ENCODE assay signal across 36 cellular contexts in genomic region chrX:151692825-151693224, GRCh38. TPM values are rescaled to one million over a fixed set of nuclear protein-coding genes. Genes with fewer than 3 reads are reported as not detected.
"Had no signal": no experiment of that assay in that cellular context is flagged by ENCODE, and none has a peak within 500 bp of the region (broad histone marks: within the 10 kb centered on the region; RNA-seq: fewer than 3 reads in every experiment).

No MANE protein-coding gene starts in this region.

- H3K36me3 ChIP-seq: ascending aorta, cardiac muscle cell, MG63, SJCRH30 had no signal

- H3K4me3 Mint-ChIP-seq: activated CD4-positive, alpha-beta T cell treated with anti-CD3 and anti-CD28 coated beads for 36 hours; activated CD4-positive, alpha-beta T cell treated with anti-CD3 and anti-CD28 coated beads, Interleukin-2, amount 10 ng/mL, durations not matched to agents 7 days and 5 days; activated CD8-positive, alpha-beta T cell treated with anti-CD3 and anti-CD28 coated beads, Interleukin-2, amount 10 ng/mL, durations not matched to agents 7 days and 5 days; activated naive CD4-positive, alpha-beta T cell treated with anti-CD3 and anti-CD28 coated beads, Interleukin-2, amount 50 U/mL, for 24 hours; activated naive CD8-positive, alpha-beta T cell treated with anti-CD3 and anti-CD28 coated beads, Interleukin-2, amount 10 ng/mL, durations not matched to agents 7 days and 5 days; activated T-cell treated with anti-CD3 and anti-CD28 coated beads, Interleukin-2, amount 50 U/mL, for 24 hours; T-helper 1 cell treated with Interleukin-12 subunit alpha and Interleukin-12 subunit beta and Interleukin-4 antibody, amounts not matched to agents 30 μg/mL and 1 μg/mL, for 36 hours; T-helper 2 cell treated with Interferon-gamma antibody and Interleukin-4, amounts not matched to agents 5 μg/mL and 100 μg/mL, for 36 hours; WTC11 had no signal

- H3K4me1 Mint-ChIP-seq: activated CD4-positive, alpha-beta T cell treated with anti-CD3 and anti-CD28 coated beads for 36 hours; activated CD4-positive, alpha-beta T cell treated with anti-CD3 and anti-CD28 coated beads, Interleukin-2, amount 10 ng/mL, durations not matched to agents 7 days and 5 days; activated naive CD4-positive, alpha-beta T cell treated with anti-CD3 and anti-CD28 coated beads, Interleukin-2, amount 50 U/mL, for 24 hours; activated naive CD8-positive, alpha-beta T cell treated with anti-CD3 and anti-CD28 coated beads, Interleukin-2, amount 10 ng/mL, durations not matched to agents 7 days and 5 days had no signal

- H3K27ac Mint-ChIP-seq: activated CD4-positive, alpha-beta T cell treated with anti-CD3 and anti-CD28 coated beads for 36 hours; activated CD4-positive, alpha-beta T cell treated with anti-CD3 and anti-CD28 coated beads, Interleukin-2, amount 10 ng/mL, durations not matched to agents 7 days and 5 days; activated CD8-positive, alpha-beta T cell treated with anti-CD3 and anti-CD28 coated beads, Interleukin-2, amount 10 ng/mL, durations not matched to agents 7 days and 5 days; activated naive CD4-positive, alpha-beta T cell treated with anti-CD3 and anti-CD28 coated beads, Interleukin-2, amount 50 U/mL, for 24 hours; activated naive CD8-positive, alpha-beta T cell treated with anti-CD3 and anti-CD28 coated beads, Interleukin-2, amount 10 ng/mL, durations not matched to agents 7 days and 5 days; activated T-cell treated with anti-CD3 and anti-CD28 coated beads, Interleukin-2, amount 50 U/mL, for 24 hours; activated T-helper 2 cell treated with anti-CD3 and anti-CD28 coated beads, Interferon-gamma antibody, Interleukin-2, Interleukin-4, amounts not matched to agents 10 μg/mL and 5 μg/mL and 100 μg/mL, durations not matched to agents 14 hours and 24 hours and 36 hours; T-helper 1 cell treated with Interleukin-12 subunit alpha and Interleukin-12 subunit beta and Interleukin-4 antibody, amounts not matched to agents 30 μg/mL and 1 μg/mL, for 36 hours; T-helper 2 cell treated with Interferon-gamma antibody and Interleukin-4, amounts not matched to agents 5 μg/mL and 100 μg/mL, for 36 hours; WTC11 had no signal

- H3K9me3 ChIP-seq: ascending aorta, MG63, SJCRH30, SK-N-SH had no signal

- ATAC-seq: activated CD4-positive, alpha-beta T cell treated with anti-CD3 and anti-CD28 coated beads for 36 hours; activated CD4-positive, CD25-positive, alpha-beta regulatory T cell treated with anti-CD3 and anti-CD28 coated beads, Interleukin-2, amount 50 U/mL, for 24 hours; activated CD8-positive, alpha-beta T cell treated with anti-CD3 and anti-CD28 coated beads, Interleukin-2, amount 10 ng/mL, durations not matched to agents 7 days and 5 days; Panc1; WTC11 had no signal

- H3K36me3 Mint-ChIP-seq: activated naive CD4-positive, alpha-beta T cell treated with anti-CD3 and anti-CD28 coated beads, Interleukin-2, amount 50 U/mL, for 24 hours; activated naive CD8-positive, alpha-beta T cell treated with anti-CD3 and anti-CD28 coated beads, Interleukin-2, amount 10 ng/mL, durations not matched to agents 7 days and 5 days; WTC11 had no signal

- DNase-seq: activated CD4-positive, alpha-beta T cell treated with anti-CD3 and anti-CD28 coated beads for 36 hours; activated CD4-positive, alpha-beta T cell treated with anti-CD3 and anti-CD28 coated beads, Interleukin-2, amount 10 ng/mL, durations not matched to agents 7 days and 5 days; activated CD4-positive, alpha-beta T cell treated with anti-CD3 and anti-CD28 coated beads, Interleukin-2, amount 50 U/mL, for 48 hours; activated CD8-positive, alpha-beta T cell treated with anti-CD3 and anti-CD28 coated beads, Interleukin-2, amount 10 ng/mL, durations not matched to agents 7 days and 5 days; activated gamma-delta T cell; activated naive CD4-positive, alpha-beta T cell treated with Interleukin-2 at 50 U/mL for 16 hours; activated naive CD8-positive, alpha-beta T cell treated with anti-CD3 and anti-CD28 coated beads, Interleukin-2, amount 10 ng/mL, durations not matched to agents 7 days and 5 days; activated T-cell treated with anti-CD3 and anti-CD28 coated beads, Interleukin-2, amount 50 U/mL, for 24 hours; amygdala; Kasumi-1; KG1; MG63; NCI-H1048; NCI-H1105 treated with DMSO at 0.1 percent for 48 hours; NCI-H1436; NCI-H1694; NCI-H1930; NCI-H2081 treated with DMSO at 0.1 percent for 48 hours; NCI-H2171 treated with DMSO at 0.1 percent for 48 hours; NCI-H2227 treated with DMSO at 0.1 percent for 48 hours; NCI-H446; NCI-H510A treated with DMSO at 0.1 percent for 48 hours; NCI-H526 treated with DMSO at 0.1 percent for 48 hours; SHP77; SJCRH30; SK-N-SH had no signal

- H3K27ac ChIP-seq: ascending aorta, cardiac muscle cell, SJCRH30 had no signal

- H3K4me3 ChIP-seq: ascending aorta, cardiac muscle cell, MG63, SJCRH30 had no signal

- H3K27me3 ChIP-seq: ascending aorta, cardiac muscle cell, MG63, SJCRH30 had no signal

- H3K9me3 Mint-ChIP-seq: activated CD4-positive, alpha-beta T cell treated with anti-CD3 and anti-CD28 coated beads, Interleukin-2, amount 10 ng/mL, durations not matched to agents 7 days and 5 days; activated naive CD4-positive, alpha-beta T cell treated with anti-CD3 and anti-CD28 coated beads, Interleukin-2, amount 50 U/mL, for 24 hours; activated naive CD8-positive, alpha-beta T cell treated with anti-CD3 and anti-CD28 coated beads, Interleukin-2, amount 10 ng/mL, durations not matched to agents 7 days and 5 days; activated T-cell treated with anti-CD3 and anti-CD28 coated beads, Interleukin-2, amount 50 U/mL, for 24 hours; activated T-helper 2 cell treated with anti-CD3 and anti-CD28 coated beads, Interferon-gamma antibody, Interleukin-2, Interleukin-4, amounts not matched to agents 10 μg/mL and 5 μg/mL and 100 μg/mL, durations not matched to agents 14 hours and 24 hours and 36 hours; T-helper 1 cell treated with Interleukin-12 subunit alpha and Interleukin-12 subunit beta and Interleukin-4 antibody, amounts not matched to agents 30 μg/mL and 1 μg/mL, for 36 hours; T-helper 2 cell treated with Interferon-gamma antibody and Interleukin-4, amounts not matched to agents 5 μg/mL and 100 μg/mL, for 36 hours; WTC11 had no signal

- H3K4me1 ChIP-seq: ascending aorta, SJCRH30 had no signal

RNA-seq across cellular contexts. Expression of gene PRRG3, which starts 2.4 kb away (rescaled TPM):
- total RNA-seq: activated CD4-positive, alpha-beta T cell treated with anti-CD3 and anti-CD28 coated beads for 36 hours; activated CD4-positive, alpha-beta T cell treated with anti-CD3 and anti-CD28 coated beads, Interleukin-2, amount 10 ng/mL, durations not matched to agents 7 days and 5 days; activated CD8-positive, alpha-beta T cell treated with anti-CD3 and anti-CD28 coated beads, Interleukin-2, amount 10 ng/mL, durations not matched to agents 7 days and 5 days; activated naive CD8-positive, alpha-beta T cell treated with anti-CD3 and anti-CD28 coated beads, Interleukin-2, amount 10 ng/mL, durations not matched to agents 7 days and 5 days; activated T-helper 2 cell treated with anti-CD3 and anti-CD28 coated beads, Interferon-gamma antibody, Interleukin-2, Interleukin-4, amounts not matched to agents 10 μg/mL and 5 μg/mL and 100 μg/mL, durations not matched to agents 14 hours and 24 hours and 36 hours; ascending aorta; RPMI7951; SJCRH30 had no signal

RNA-seq across cellular contexts. Expression of gene FATE1, which starts 23.0 kb away (rescaled TPM):
- total RNA-seq: activated CD4-positive, alpha-beta T cell treated with anti-CD3 and anti-CD28 coated beads for 36 hours; activated CD4-positive, alpha-beta T cell treated with anti-CD3 and anti-CD28 coated beads, Interleukin-2, amount 10 ng/mL, durations not matched to agents 7 days and 5 days; activated CD8-positive, alpha-beta T cell treated with anti-CD3 and anti-CD28 coated beads, Interleukin-2, amount 10 ng/mL, durations not matched to agents 7 days and 5 days; activated naive CD8-positive, alpha-beta T cell treated with anti-CD3 and anti-CD28 coated beads, Interleukin-2, amount 10 ng/mL, durations not matched to agents 7 days and 5 days; activated T-helper 2 cell treated with anti-CD3 and anti-CD28 coated beads, Interferon-gamma antibody, Interleukin-2, Interleukin-4, amounts not matched to agents 10 μg/mL and 5 μg/mL and 100 μg/mL, durations not matched to agents 14 hours and 24 hours and 36 hours; ascending aorta; RPMI7951; WTC11 had no signal

RNA-seq across cellular contexts. Expression of gene CNGA2, which starts 41.7 kb away (rescaled TPM):
- total RNA-seq: activated CD4-positive, alpha-beta T cell treated with anti-CD3 and anti-CD28 coated beads for 36 hours; activated CD4-positive, alpha-beta T cell treated with anti-CD3 and anti-CD28 coated beads, Interleukin-2, amount 10 ng/mL, durations not matched to agents 7 days and 5 days; activated CD8-positive, alpha-beta T cell treated with anti-CD3 and anti-CD28 coated beads, Interleukin-2, amount 10 ng/mL, durations not matched to agents 7 days and 5 days; activated naive CD8-positive, alpha-beta T cell treated with anti-CD3 and anti-CD28 coated beads, Interleukin-2, amount 10 ng/mL, durations not matched to agents 7 days and 5 days; activated T-helper 2 cell treated with anti-CD3 and anti-CD28 coated beads, Interferon-gamma antibody, Interleukin-2, Interleukin-4, amounts not matched to agents 10 μg/mL and 5 μg/mL and 100 μg/mL, durations not matched to agents 14 hours and 24 hours and 36 hours; ascending aorta; cardiac muscle cell; RPMI7951; SJCRH30; WTC11 had no signal
